8 cellular contexts compared by ENCODE assay signal in the genomic region with DNA sequence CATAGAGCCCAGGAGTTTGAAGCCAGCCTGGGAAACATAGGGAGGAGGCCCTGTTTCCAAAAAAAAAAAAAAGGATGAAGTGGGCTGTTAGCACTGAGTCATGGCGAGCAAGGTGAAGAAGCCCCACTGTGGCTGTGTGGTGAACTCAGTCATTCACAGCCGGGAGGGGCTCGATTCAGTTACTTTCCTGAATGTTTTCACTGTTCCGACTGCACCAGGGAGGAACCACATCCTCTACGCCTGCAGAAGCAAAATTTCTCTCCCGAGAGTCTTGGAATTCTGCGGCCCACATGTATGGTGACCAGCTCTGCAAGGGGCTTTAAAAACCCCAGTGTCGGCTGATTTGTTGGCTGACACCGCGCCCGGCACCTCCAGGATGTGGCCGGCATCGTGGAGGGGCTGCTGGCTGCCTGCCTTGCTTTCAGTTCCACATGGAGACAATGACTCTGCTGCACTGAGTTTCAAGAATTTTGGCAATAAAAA. TPM values are rescaled to one million over a fixed set of nuclear protein-coding genes. Genes with fewer than 3 reads are reported as not detected.
DNase-seq lines count a peak whose midpoint lies in the region; ATAC-seq and TF ChIP-seq lines count a peak whose summit lies in the region.

No MANE protein-coding gene starts in this region.

- H3K4me3 Mint-ChIP-seq in CD4-positive, CD25-positive, alpha-beta regulatory T cell: peak overlapping the region; percentile 32 to 77 (median 66)
- H3K4me3 Mint-ChIP-seq in GM23338 (no peak overlapping the region), chondrocyte (ENCODE audit: unreplicated experiment) (peak overlapping the region; percentile 58)
- H3K4me3 Mint-ChIP-seq in natural killer cell treated with Interleukin-12 subunit alpha and Interleukin-12 subunit beta and Interleukin-15 and Interleukin-18, amount 100 ng/mL, for 72 hours: peak overlapping the region; percentile 83

- H3K9me2 ChIP-seq in GM23338 (ENCODE audit: insufficient read depth): no peaks in the 10 kb centered on the region

- no peak overlapping the region for H2AFZ ChIP-seq in GM23338

- DNase-seq in CD4-positive, CD25-positive, alpha-beta regulatory T cell: peak in 2 of 3 donors; percentile 24 to 79
- DNase-seq in GM23338 (ENCODE audit: low spot score): no peak
- DNase-seq in SK-MEL-5 (ENCODE audit: low read depth, low spot score): peak; percentile 98
- DNase-seq in chondrocyte (ENCODE audit: low spot score): no peak
- peak; percentile 85 for DNase-seq in natural killer cell treated with Interleukin-12 subunit alpha and Interleukin-12 subunit beta and Interleukin-15 and Interleukin-18, amount 100 ng/mL, for 72 hours (ENCODE audit: low spot score)
- no peak for DNase-seq in HuH-7.5 (ENCODE audit: low spot score)
- DNase-seq in NCI-H2171 treated with DMSO at 0.1 percent for 48 hours (lab: John Stamatoyannopoulos, UW): no peak
- no peak for DNase-seq in D341Med (ENCODE audit: low spot score)

- peak overlapping the region; percentile 31 to 33 (median 32) for H3K27ac Mint-ChIP-seq in CD4-positive, CD25-positive, alpha-beta regulatory T cell
- H3K27ac Mint-ChIP-seq in GM23338 (peak overlapping the region; percentile 23; the same call in 1 of the 2 replicates), chondrocyte (ENCODE audit: unreplicated experiment) (peak overlapping the region; percentile 96)
- H3K27ac Mint-ChIP-seq in natural killer cell treated with Interleukin-12 subunit alpha and Interleukin-12 subunit beta and Interleukin-15 and Interleukin-18, amount 100 ng/mL, for 72 hours: peak overlapping the region; percentile 80 to 90

- no peaks in the 10 kb centered on the region for H3K27me3 Mint-ChIP-seq in CD4-positive, CD25-positive, alpha-beta regulatory T cell
- H3K27me3 Mint-ChIP-seq in GM23338 (ENCODE audit: insufficient read depth, low read depth, poor library complexity): peaks cover 9% of the 10 kb centered on the region
- no peaks in the 10 kb centered on the region for H3K27me3 Mint-ChIP-seq in chondrocyte (ENCODE audit: low read depth)
- H3K27me3 Mint-ChIP-seq in natural killer cell treated with Interleukin-12 subunit alpha and Interleukin-12 subunit beta and Interleukin-15 and Interleukin-18, amount 100 ng/mL, for 72 hours: no peaks in the 10 kb centered on the region

- H3F3A ChIP-seq in GM23338 (replicated peaks; ENCODE audit: low read depth): no peaks in the 10 kb centered on the region

- no peaks in the 10 kb centered on the region for H3K36me3 Mint-ChIP-seq in CD4-positive, CD25-positive, alpha-beta regulatory T cell
- H3K36me3 Mint-ChIP-seq in GM23338 (ENCODE audit: low read depth) (no peaks in the 10 kb centered on the region), chondrocyte (ENCODE audit: low read depth) (no peaks in the 10 kb centered on the region)
- no peaks in the 10 kb centered on the region for H3K36me3 Mint-ChIP-seq in natural killer cell treated with Interleukin-12 subunit alpha and Interleukin-12 subunit beta and Interleukin-15 and Interleukin-18, amount 100 ng/mL, for 72 hours

- peak; percentile 45 to 51 for ATAC-seq in CD4-positive, CD25-positive, alpha-beta regulatory T cell (ENCODE audit: low read depth in 2 of 2)
- ATAC-seq in GM23338: no peak
- peak; percentile 78 to 84 for ATAC-seq in natural killer cell treated with Interleukin-12 subunit alpha and Interleukin-12 subunit beta and Interleukin-15 and Interleukin-18, amount 100 ng/mL, for 72 hours

- peaks cover 25% of the 10 kb centered on the region for H3K4me1 ChIP-seq in CD4-positive, CD25-positive, alpha-beta regulatory T cell (ENCODE audit: control insufficient read depth, insufficient read depth, low read length, poor library complexity, severe bottlenecking)
- H3K4me1 ChIP-seq in GM23338 (ENCODE audit: insufficient read depth): no peaks in the 10 kb centered on the region

- no peak overlapping the region for H3K4me3 ChIP-seq in CD4-positive, CD25-positive, alpha-beta regulatory T cell (ENCODE audit: low read depth, low read length)
- no peak overlapping the region for H3K4me3 ChIP-seq in GM23338

- in situ Hi-C loops in SK-MEL-5 (cut with HindIII; ENCODE audit: low pct_unique_long_range_greater_than_20kb, low sequenced_read_pairs): no loop called here

- H3K9me3 ChIP-seq in CD4-positive, CD25-positive, alpha-beta regulatory T cell (ENCODE audit: control insufficient read depth in 2 of 2, low read length in 2 of 2): no peaks in the 10 kb centered on the region

- H3K79me2 ChIP-seq in GM23338 (replicated peaks; ENCODE audit: insufficient read depth): peaks cover 12% of the 10 kb centered on the region; the same call in 1 of the 2 replicates

- H3K4me1 Mint-ChIP-seq in CD4-positive, CD25-positive, alpha-beta regulatory T cell: peaks cover 6 to 38% (median 15%) of the 10 kb centered on the region in 4 donors
- H3K4me1 Mint-ChIP-seq in GM23338 (peaks cover 31% of the 10 kb centered on the region; the same call in 2 of the 3 replicates), chondrocyte (ENCODE audit: low read depth) (peaks cover 23% of the 10 kb centered on the region)
- H3K4me1 Mint-ChIP-seq in natural killer cell treated with Interleukin-12 subunit alpha and Interleukin-12 subunit beta and Interleukin-15 and Interleukin-18, amount 100 ng/mL, for 72 hours (ENCODE audit: low read depth in 2 of 2): peaks cover 25 to 26% of the 10 kb centered on the region in 2 donors

- H3K27me3 ChIP-seq in CD4-positive, CD25-positive, alpha-beta regulatory T cell (ENCODE audit: control insufficient read depth, insufficient read depth, low read length): no peaks in the 10 kb centered on the region
- H3K27me3 ChIP-seq in GM23338 (ENCODE audit: insufficient read depth): no peaks in the 10 kb centered on the region

- H3K27ac ChIP-seq in CD4-positive, CD25-positive, alpha-beta regulatory T cell (ENCODE audit: insufficient read depth, low read length, poor library complexity, severe bottlenecking): no peak overlapping the region
- H3K27ac ChIP-seq in GM23338 (ENCODE audit: low read depth): no peak overlapping the region

- no peak for TF ChIP-seq CTCF in GM23338 (conservative IDR thresholded peaks at IDR 0.05; ENCODE audit: low read depth in 2 of 2)
- peak; percentile 9 for TF ChIP-seq CTCF in chondrocyte (IDR thresholded peaks at IDR 0.05)

- no peaks in the 10 kb centered on the region for H3K9me3 Mint-ChIP-seq in CD4-positive, CD25-positive, alpha-beta regulatory T cell
- H3K9me3 Mint-ChIP-seq in GM23338 (no peaks in the 10 kb centered on the region), chondrocyte (ENCODE audit: low read depth) (no peaks in the 10 kb centered on the region)
- no peaks in the 10 kb centered on the region for H3K9me3 Mint-ChIP-seq in natural killer cell treated with Interleukin-12 subunit alpha and Interleukin-12 subunit beta and Interleukin-15 and Interleukin-18, amount 100 ng/mL, for 72 hours

- H4K20me1 ChIP-seq in GM23338 (replicated peaks; ENCODE audit: insufficient read depth): no peaks in the 10 kb centered on the region; the same call in 1 of the 2 replicates

- no peaks in the 10 kb centered on the region for H3K36me3 ChIP-seq in CD4-positive, CD25-positive, alpha-beta regulatory T cell (ENCODE audit: control insufficient read depth, insufficient read depth, low read length)
- H3K36me3 ChIP-seq in GM23338 (ENCODE audit: insufficient read depth): no peaks in the 10 kb centered on the region

- H3K4me2 ChIP-seq in GM23338: no peak overlapping the region

TF ChIP-seq in GM23338, 12 proteins besides CTCF, POLR2A, EP300 and RAD21 (continues in another document):
- no peak for TF ChIP-seq ZNF114 (CRISPR knock-in tag; IDR thresholded peaks at IDR 0.05)

RNA-seq across cellular contexts. Expression of a gene that starts 27.8 kb away (rescaled TPM):
- 43.6 TPM for total RNA-seq in CD4-positive, CD25-positive, alpha-beta regulatory T cell
- polyA plus RNA-seq in CD4-positive, CD25-positive, alpha-beta regulatory T cell: 1 to 10 TPM; 7.0 to 9.8 (median 7.3) TPM
- total RNA-seq in GM23338 (2014; rRNA removed; shearing (Covaris generic)): 19.7 and 81.8 TPM in 2 replicates
- 2.7 and 3.1 TPM in 2 replicates for polyA plus RNA-seq in GM23338 (2016; fragmentation: Nextera tagmentation; extraction: Ambion mirVana)
- 128 and 148 TPM in 2 replicates for total RNA-seq in SK-MEL-5 (2014; rRNA removed; shearing (Covaris generic))
- 284 and 312 TPM in 2 replicates for polyA plus RNA-seq in SK-MEL-5 (2015; cell fraction: cytosol; rRNA removed)
- polyA plus RNA-seq in SK-MEL-5 (2015; cell fraction: nucleus; rRNA removed): 287 and 366 TPM in 2 replicates
- total RNA-seq in chondrocyte: 23.8 to 44.8 TPM (median 31.7 TPM) in 3 replicates
- 10 to 100 TPM in 1 of 2 donors, 1 to 10 TPM in 1; 6.8 to 21.4 TPM for total RNA-seq in natural killer cell treated with Interleukin-12 subunit alpha and Interleukin-12 subunit beta and Interleukin-15 and Interleukin-18, amount 100 ng/mL, for 72 hours

RNA-seq across cellular contexts. Expression of a gene that starts 55.0 kb away (rescaled TPM):
- total RNA-seq in CD4-positive, CD25-positive, alpha-beta regulatory T cell: 0.76 TPM
- 1 to 10 TPM in 1 of 4 donors, under 1 TPM in 2, not detected in 1; 0.10 to 1.4 (median 0.14) TPM for polyA plus RNA-seq in CD4-positive, CD25-positive, alpha-beta regulatory T cell
- 20.4 and 21.0 TPM in 2 replicates for total RNA-seq in GM23338 (2014; rRNA removed; shearing (Covaris generic))
- polyA plus RNA-seq in GM23338 (2016; fragmentation: Nextera tagmentation; extraction: Ambion mirVana): 4.8 and 6.1 TPM in 2 replicates
- total RNA-seq in SK-MEL-5 (2014; rRNA removed; shearing (Covaris generic)): 12.5 and 17.6 TPM in 2 replicates
- 38.5 and 51.5 TPM in 2 replicates for polyA plus RNA-seq in SK-MEL-5 (2015; cell fraction: cytosol; rRNA removed)
- 19.6 and 24.9 TPM in 2 replicates for polyA plus RNA-seq in SK-MEL-5 (2015; cell fraction: nucleus; rRNA removed)
- total RNA-seq in chondrocyte: 27.9 to 42.7 TPM (median 29.8 TPM) in 3 replicates
- under 1 TPM; 0.14 to 0.45 TPM for total RNA-seq in natural killer cell treated with Interleukin-12 subunit alpha and Interleukin-12 subunit beta and Interleukin-15 and Interleukin-18, amount 100 ng/mL, for 72 hours

Comparison
In these comparisons a context has a peak if more than half of its experiments do, and no peak if none do; other contexts are left out.
1. DNase-seq: peak in CD4-positive, CD25-positive, alpha-beta regulatory T cell (2 of 3), SK-MEL-5 (single experiment) and natural killer cell treated with Interleukin-12 subunit alpha and Interleukin-12 subunit beta and Interleukin-15 and Interleukin-18, amount 100 ng/mL, for 72 hours (single experiment); none in GM23338 (single experiment), chondrocyte (single experiment), HuH-7.5 (single experiment), NCI-H2171 treated with DMSO at 0.1 percent for 48 hours (single experiment) and D341Med (single experiment).
2. H3K27ac Mint-ChIP-seq: peak in every context shown above with its lines; median percentile 96 in chondrocyte; 85 in natural killer cell treated with Interleukin-12 subunit alpha and Interleukin-12 subunit beta and Interleukin-15 and Interleukin-18, amount 100 ng/mL, for 72 hours; 32 in CD4-positive, CD25-positive, alpha-beta regulatory T cell; 23 in GM23338.